ENCODE assay signal across 13 cellular contexts in genomic region chr9:91428927-91429351, GRCh38. TPM values are rescaled to one million over a fixed set of nuclear protein-coding genes. Genes with fewer than 3 reads are reported as not detected.
DNase-seq lines count a peak whose midpoint lies in the region; ATAC-seq and TF ChIP-seq lines count a peak whose summit lies in the region.
"Had no signal": no experiment of that assay in that cellular context is flagged by ENCODE, and none has a peak within 500 bp of the region (broad histone marks: within the 10 kb centered on the region; RNA-seq: fewer than 3 reads in every experiment).

No MANE protein-coding gene starts in this region.

- H3K27ac ChIP-seq in ACC112 (ENCODE audit: low read depth, low read length) (peak overlapping the region; percentile 61), GM23248 (peak overlapping the region; percentile 48), left lung (peak overlapping the region; percentile 73 to 85)
- H3K27ac ChIP-seq: colonic mucosa had no signal

- H3K4me2 ChIP-seq in GM23248 (ENCODE audit: unreplicated experiment) = no peak overlapping the region
- H3K4me2 ChIP-seq: smooth muscle cell had no signal

- H3K9ac ChIP-seq in GM23248 = peak overlapping the region; percentile 0; the same call in 1 of the 2 replicates

- intact Hi-C loops in left lung (cut with DNase I) = loop anchor here in 1 of 2 donors (5.0 kb wide), 1 partner anchor 232 kb away; no protein-coding TSS in a partner anchor

- 11 to 18% methylated on average over 5 of the region's 5 CpGs for WGBS in GM23248 (ENCODE audit: low coverage in 1 of 2, low lambda C conversion rate in 2 of 2, missing lambda C conversion rate in 2 of 2), 2 experiments

- ATAC-seq in left lung (no peak), HG03442 (IDR thresholded peaks at IDR 0.05; ENCODE audit: unreplicated experiment) (no peak)
- ATAC-seq: activated CD4-positive, alpha-beta T cell treated with anti-CD3 and anti-CD28 coated beads for 36 hours had no signal

- no peaks in the 10 kb centered on the region for H3K79me2 ChIP-seq in ACC112 (ENCODE audit: control insufficient read depth, insufficient read depth, low read length, unreplicated experiment)
- no peaks in the 10 kb centered on the region for H3K79me2 ChIP-seq in GM23248 (ENCODE audit: insufficient read depth)

- H3F3A ChIP-seq in GM23248 (ENCODE audit: insufficient read depth) = peaks cover 46% of the 10 kb centered on the region

- no peaks in the 10 kb centered on the region for H3K9me3 ChIP-seq in GM23248 (ENCODE audit: low read depth)
- H3K9me3 ChIP-seq in left lung = no peaks in the 10 kb centered on the region
- H3K9me3 ChIP-seq: colonic mucosa had no signal

- no peak for TF ChIP-seq CTCF in left lung (IDR thresholded peaks at IDR 0.05)

- H3K9me2 ChIP-seq in GM23248 (ENCODE audit: insufficient read depth) = no peaks in the 10 kb centered on the region

- no peaks in the 10 kb centered on the region for H4K20me1 ChIP-seq in GM23248 (ENCODE audit: insufficient read depth)

- in situ Hi-C loops in GM23248 (cut with MboI) = loop anchor here (10.0 kb wide), 1 partner anchor 234 kb away; no protein-coding TSS in a partner anchor

- H3K27me3 ChIP-seq in ACC112 (ENCODE audit: insufficient read depth, low read length) (no peaks in the 10 kb centered on the region), GM23248 (replicated peaks; ENCODE audit: insufficient read depth) (no peaks in the 10 kb centered on the region), left lung (no peaks in the 10 kb centered on the region)
- H3K27me3 ChIP-seq: colonic mucosa had no signal

- H3K36me3 ChIP-seq in ACC112 (ENCODE audit: insufficient read depth, low read length) (no peaks in the 10 kb centered on the region), GM23248 (ENCODE audit: low read depth) (no peaks in the 10 kb centered on the region), left lung (no peaks in the 10 kb centered on the region)
- H3K36me3 ChIP-seq: colonic mucosa had no signal

- H2AFZ ChIP-seq in ACC112 (ENCODE audit: low read length, unreplicated experiment) (no peak overlapping the region), GM23248 (no peak overlapping the region)

- H3K4me3 ChIP-seq in ACC112 (ENCODE audit: low read depth, low read length) = no peak overlapping the region
- H3K4me3 ChIP-seq in GM23248 = no peak overlapping the region
- H3K4me3 ChIP-seq in left lung = no peak overlapping the region
- H3K4me3 ChIP-seq: colonic mucosa, smooth muscle cell had no signal

- peak; percentile 80 for DNase-seq in GM23248
- DNase-seq in SIG-M5 treated with dmso at 0.1 percent for 504 hours (lab: John Stamatoyannopoulos, UW; ENCODE audit: unreplicated experiment) = peak; percentile 72
- DNase-seq in left lung = peak in 1 of 2 donors; percentile 56
- DNase-seq in dermis blood vessel endothelial cell = no peak
- DNase-seq in NCI-H1694 (lab: John Stamatoyannopoulos, UW) = no peak
- DNase-seq in mesenteric fat pad (ENCODE audit: low spot score) = no peak
- DNase-seq: activated CD4-positive, alpha-beta T cell treated with anti-CD3 and anti-CD28 coated beads for 36 hours; colonic mucosa; NCI-H1930; NCI-H524 had no signal

- peaks cover 31% of the 10 kb centered on the region for H3K4me1 ChIP-seq in ACC112 (ENCODE audit: control insufficient read depth, insufficient read depth, low read length, unreplicated experiment)
- peaks cover 22% of the 10 kb centered on the region for H3K4me1 ChIP-seq in GM23248 (ENCODE audit: insufficient read depth)
- peaks cover 9 to 65% of the 10 kb centered on the region in 2 donors for H3K4me1 ChIP-seq in left lung
- H3K4me1 ChIP-seq: colonic mucosa had no signal

RNA-seq across cellular contexts. Expression of gene NFIL3, which starts 5.3 kb away (rescaled TPM):
- 10.6 and 11.3 TPM in 2 replicates for total RNA-seq in GM23248 (2014; rRNA removed; shearing (Covaris generic))
- polyA plus RNA-seq in GM23248 (2016; fragmentation: Nextera tagmentation; extraction: Ambion mirVana) = 5.1 and 5.4 TPM in 2 replicates
- total RNA-seq in left lung (10 to 100 TPM; 27.8 to 46.4 TPM), dermis blood vessel endothelial cell (6.3 and 6.5 TPM in 2 replicates), mesenteric fat pad (179 TPM)

Comparison
In these comparisons a context has a peak if more than half of its experiments do, and no peak if none do; other contexts are left out.
1. DNase-seq: peak in GM23248 (single experiment) and SIG-M5 treated with dmso at 0.1 percent for 504 hours (single experiment); none in dermis blood vessel endothelial cell (single experiment), NCI-H1694 (single experiment) and mesenteric fat pad (single experiment).
2. Peak in every context shown above with its lines, with median percentiles within 50 percentile points of each other: H3K27ac ChIP-seq.